Comparison of ENCODE assay signal across 20 cellular contexts in genomic region chr16:56348168-56349085, GRCh38.
DNase-seq lines count a peak whose midpoint lies in the region; ATAC-seq, FAIRE-seq and TF ChIP-seq lines count a peak whose summit lies in the region.
"Had no signal": no experiment of that assay in that cellular context is flagged by ENCODE, and none has a peak within 500 bp of the region (broad histone marks: within the 10 kb centered on the region; RNA-seq: fewer than 3 reads in every experiment).

No MANE protein-coding gene starts in this region.

- intact Hi-C loops in HepG2 (cut with micrococcal nuclease; ENCODE audit: unreplicated experiment), result no loop called here

- H3K4me2 ChIP-seq in HepG2 (ENCODE audit: low read depth, low read length), result no peak overlapping the region

- TF ChIP-seq RAD21 in HepG2 (CRISPR knock-in tag; IDR thresholded peaks at IDR 0.05), result no peak

- 45% methylated on average over 22 of the region's 25 CpGs for WGBS in HepG2 (ENCODE audit: low lambda C conversion rate)

- H3K9me3 ChIP-seq in HepG2 (ENCODE audit: low read length), result no peaks in the 10 kb centered on the region
- H3K9me3 ChIP-seq: breast epithelium, Peyer's patch, vagina had no signal

- no peak overlapping the region for H3K27ac ChIP-seq in HepG2 (ENCODE audit: extremely low read length, insufficient read depth, low read length)
- H3K27ac ChIP-seq: breast epithelium, Peyer's patch, vagina had no signal

- POLR2A ChIA-PET in HepG2 (lab: Yijun Ruan, JAX), result interaction anchor here (1.1 kb wide), 1 partner anchor 103 kb away, joined by 3 read pairs; the partner anchor contains the start of genes NUDT21 and OGFOD1

- CTCF ChIA-PET in HepG2 (lab: Yijun Ruan, JAX; ENCODE audit: low intra/inter-chr PET ratio, low total read pairs), result no interaction called here

- no peak for TF ChIP-seq POLR2A in HepG2 (IDR thresholded peaks at IDR 0.05; ENCODE audit: insufficient read depth in 1 of 2, low read depth in 2 of 2, low read length in 2 of 2)

- H3K9ac ChIP-seq in HepG2 (ENCODE audit: insufficient read depth, low read depth, low read length), result no peak overlapping the region

- no peaks in the 10 kb centered on the region for H3K36me3 ChIP-seq in HepG2 (replicated peaks in 1 of 2; ENCODE audit: control insufficient read depth in 1 of 2, insufficient read depth in 2 of 2, low read length in 2 of 2)
- H3K36me3 ChIP-seq: breast epithelium, Peyer's patch, vagina had no signal

- peaks cover 22% of the 10 kb centered on the region for H3K4me1 ChIP-seq in HepG2 (ENCODE audit: insufficient read depth, low read length)
- H3K4me1 ChIP-seq: breast epithelium, Peyer's patch had no signal

- TF ChIP-seq EP300 in HepG2 (IDR thresholded peaks at IDR 0.05; ENCODE audit: low read depth in 2 of 2, low read length in 2 of 2), result no peak
- TF ChIP-seq EP300 in HepG2 (CRISPR knock-in tag; IDR thresholded peaks at IDR 0.05; ENCODE audit: borderline replicate concordance), result no peak

- DNase-seq in NCI-H2196 treated with DMSO at 0.1 percent for 48 hours (lab: John Stamatoyannopoulos, UW; ENCODE audit: unreplicated experiment) (peak; percentile 64), NCI-H2196 (lab: John Stamatoyannopoulos, UW; ENCODE audit: unreplicated experiment) (no peak), ELR (ENCODE audit: low read depth) (peak; percentile 26), SKM-1 treated with dmso at 0.1 percent for 144 hours (lab: John Stamatoyannopoulos, UW; ENCODE audit: unreplicated experiment) (peak; percentile 99), HepG2 (ENCODE audit: low spot score) (no peak)
- DNase-seq: activated CD4-positive, alpha-beta T cell treated with anti-CD3 and anti-CD28 coated beads for 36 hours; activated naive CD4-positive, alpha-beta T cell treated with anti-CD3 and anti-CD28 coated beads, Interleukin-2, amount 50 U/mL, for 16 hours; hypothalamus; naive B cell; NCI-H2107; Peyer's patch; stimulated activated naive CD8-positive, alpha-beta T cell treated with anti-CD3 and anti-CD28 coated beads, Interleukin-15, amount 100 ng/mL, for 72 hours had no signal

- H4K20me1 ChIP-seq in HepG2 (ENCODE audit: insufficient read depth, low read length), result no peaks in the 10 kb centered on the region

- no peak overlapping the region for H2AFZ ChIP-seq in HepG2 (ENCODE audit: low read length)

- ATAC-seq in HepG2, result peak; percentile 56
- no peak for ATAC-seq in GM18511 (IDR thresholded peaks at IDR 0.05; ENCODE audit: unreplicated experiment)
- no peak for ATAC-seq in HG03280 (IDR thresholded peaks at IDR 0.05; ENCODE audit: unreplicated experiment)
- no peak for ATAC-seq in HG03135 (IDR thresholded peaks at IDR 0.05; ENCODE audit: unreplicated experiment)
- ATAC-seq: activated CD4-positive, alpha-beta T cell treated with anti-CD3 and anti-CD28 coated beads for 36 hours had no signal

- no peak overlapping the region for H3K4me3 ChIP-seq in HepG2 (replicated peaks in 1 of 3; ENCODE audit: insufficient read depth in 1 of 3, low read depth in 2 of 3, low read length in 3 of 3)
- H3K4me3 ChIP-seq: breast epithelium, Peyer's patch, vagina had no signal

- H3K79me2 ChIP-seq in HepG2 (ENCODE audit: insufficient read depth, low read length), result no peaks in the 10 kb centered on the region

- peaks cover 6 to 45% of the 10 kb centered on the region in 2 experiments for H3K27me3 ChIP-seq in HepG2 (ENCODE audit: control insufficient read depth in 1 of 2, insufficient read depth in 2 of 2, low read length in 2 of 2)
- H3K27me3 ChIP-seq: breast epithelium, Peyer's patch, vagina had no signal

- TF ChIP-seq CTCF in HepG2 (CRISPR knock-in tag; IDR thresholded peaks at IDR 0.05), result no peak

- no peak for FAIRE-seq in HepG2 (lab: Jason Lieb, UNC)
- FAIRE-seq: G401.6, GM12891, H1 had no signal

- BruUV-seq in HepG2 (replicated peaks; lab: Mats Ljungman, UMichigan), result no TSS peak

- in situ Hi-C loops in HepG2 (cut with HindIII; ENCODE audit: extremely low pct_ligation_motif_present, low pct_unique_long_range_greater_than_20kb), result no loop called here

TF ChIP-seq in HepG2, 621 proteins besides CTCF, POLR2A, EP300 and RAD21:
- TF ChIP-seq ZNF883 (CRISPR knock-in tag; IDR thresholded peaks at IDR 0.05; ENCODE audit: not compliant biosample characterization), result peak; percentile 33
- peak; percentile 30; the same call in 1 of the 2 replicates for TF ChIP-seq HNF4A (CRISPR knock-in tag; IDR thresholded peaks at IDR 0.05)
- no peak for TF ChIP-seq TBX3 (IDR thresholded peaks at IDR 0.05; ENCODE audit: borderline replicate concordance)
- TF ChIP-seq ARID5B (CRISPR knock-in tag; IDR thresholded peaks at IDR 0.05), result no peak
- TF ChIP-seq ZFX (CRISPR knock-in tag; IDR thresholded peaks at IDR 0.05; ENCODE audit: low read depth), result 0 out of 2 replicates have a peak, but pooled peaks have one; percentile 18

Comparison
In these comparisons a context has a peak if more than half of its experiments do, and no peak if none do; other contexts are left out.
1. DNase-seq: peak in NCI-H2196 treated with DMSO at 0.1 percent for 48 hours (single experiment), ELR (single experiment) and SKM-1 treated with dmso at 0.1 percent for 144 hours (single experiment); none in NCI-H2196 (single experiment) and HepG2 (single experiment).